In the genomic region with DNA sequence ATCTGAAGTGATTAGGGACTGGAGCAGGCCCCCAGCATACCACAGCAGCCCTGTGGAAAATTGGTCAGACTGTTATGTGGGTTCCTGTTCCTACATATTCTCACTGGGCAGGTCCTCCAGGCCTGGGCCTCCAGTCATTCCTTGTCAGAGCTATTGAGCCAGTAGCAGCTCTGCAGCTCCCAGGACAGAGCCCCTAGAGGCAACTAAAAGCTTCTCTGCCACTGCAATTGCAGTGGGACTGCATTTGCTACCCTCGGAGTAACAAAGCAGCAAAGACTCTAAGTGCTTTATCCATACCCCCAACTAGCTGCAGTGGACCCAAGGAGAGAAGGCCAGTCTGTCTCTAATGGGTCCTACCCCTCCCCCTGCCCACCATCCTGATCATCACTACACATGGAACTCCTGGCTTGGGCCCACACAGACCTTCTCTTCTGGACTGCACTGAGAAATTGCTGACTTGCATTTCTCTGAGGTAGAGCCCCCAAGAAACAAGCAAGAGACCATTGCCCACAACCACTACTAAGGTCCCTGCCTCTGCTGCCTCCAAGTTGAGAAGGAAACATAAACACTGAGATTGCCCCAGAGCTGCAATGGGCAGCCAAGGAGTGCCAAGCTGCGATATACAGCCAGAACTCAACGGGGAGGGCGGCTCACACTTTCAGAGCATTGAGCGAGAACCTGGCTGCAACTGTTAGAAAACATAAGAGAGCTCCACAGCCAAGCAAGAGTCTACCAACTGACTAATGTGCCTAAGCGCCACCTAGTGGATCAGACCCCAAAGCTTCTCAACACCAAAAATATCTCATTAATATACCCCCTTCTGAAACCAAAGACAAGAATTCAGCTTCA, we compare ENCODE assay signal across 8 cellular contexts.
DNase-seq lines count a peak whose midpoint lies in the region; ATAC-seq and TF ChIP-seq lines count a peak whose summit lies in the region.

No MANE protein-coding gene starts in this region.

- H3K4me3 ChIP-seq in HCT116 (replicated peaks in 1 of 2; ENCODE audit: low read depth in 1 of 2, low read length in 2 of 2) (no peak overlapping the region), Karpas-422 (ENCODE audit: low read length) (no peak overlapping the region)

- ATAC-seq in HCT116 = peak; percentile 87
- no peak for ATAC-seq in stimulated activated naive CD8-positive, alpha-beta T cell treated with anti-CD3 and anti-CD28 coated beads, Interleukin-15, Interleukin-2, amounts not matched to agents 100 U/mL and 50 U/mL, for 24 hours

- H3K27ac ChIP-seq in HCT116 (ENCODE audit: low read depth, low read length) (no peak overlapping the region), Karpas-422 (ENCODE audit: low read length) (no peak overlapping the region)

- H3K79me2 ChIP-seq in HCT116 (ENCODE audit: insufficient read depth, low read length) (no peaks in the 10 kb centered on the region), Karpas-422 (ENCODE audit: low read length) (no peaks in the 10 kb centered on the region)

- CTCF ChIA-PET in HCT116 (lab: Charles Lee) = interaction anchor here (0.9 to 2.4 kb wide), 9 partner anchors 8 to 1072 kb away, joined by 3 to 26 read pairs (median 5); no protein-coding TSS in a partner anchor

- peak; percentile 25 to 76 (median 68); a peak in 5 of 6 replicates for TF ChIP-seq CTCF in HCT116 (IDR thresholded peaks at IDR 0.05 in 2 of 3, conservative IDR thresholded peaks at IDR 0.05 in 1 of 3; ENCODE audit: borderline replicate concordance in 1 of 3, insufficient read depth in 1 of 3, low read depth in 2 of 3, low read length in 2 of 3)

- H2AFZ ChIP-seq in HCT116 (ENCODE audit: low read depth, low read length, poor library complexity, severe bottlenecking) (no peak overlapping the region), Karpas-422 (ENCODE audit: low read length) (peak overlapping the region; percentile 58; the same call in 1 of the 2 replicates)

- H3K36me3 ChIP-seq in HCT116 (ENCODE audit: control insufficient read depth in 1 of 2, insufficient read depth in 2 of 2, low read length in 2 of 2) (no peaks in the 10 kb centered on the region), Karpas-422 (ENCODE audit: insufficient read depth, low read length) (no peaks in the 10 kb centered on the region)

- intact Hi-C loops in HCT116 (cut with micrococcal nuclease) = loop anchor here (1.0 to 5.0 kb wide), 3 partner anchors 618 to 1070 kb away; no protein-coding TSS in a partner anchor

- TF ChIP-seq RAD21 in HCT116 (IDR thresholded peaks at IDR 0.05; ENCODE audit: low read depth) = peak; percentile 67

- no TSS peak for BruUV-seq in HCT116 (replicated peaks; lab: Mats Ljungman, UMichigan)

- H3K4me2 ChIP-seq in HCT116 (ENCODE audit: low read length) = no peak overlapping the region
- H3K4me2 ChIP-seq in Karpas-422 (ENCODE audit: low read depth, low read length, poor library complexity, severe bottlenecking) = no peak overlapping the region

- no peaks in the 10 kb centered on the region for H3K4me1 ChIP-seq in HCT116 (ENCODE audit: control insufficient read depth in 1 of 2, insufficient read depth in 2 of 2, low read length in 2 of 2)
- peaks cover 2% of the 10 kb centered on the region; the same call in 1 of the 2 replicates for H3K4me1 ChIP-seq in Karpas-422 (ENCODE audit: low read length)

- H3K9me3 ChIP-seq in HCT116 (ENCODE audit: control insufficient read depth in 1 of 2, insufficient read depth in 1 of 2, low read depth in 1 of 2, low read length in 2 of 2) = no peaks in the 10 kb centered on the region
- no peaks in the 10 kb centered on the region for H3K9me3 ChIP-seq in Karpas-422 (ENCODE audit: low read length)

- POLR2A ChIA-PET in HCT116 (lab: Charles Lee) = no interaction called here

- TF ChIP-seq POLR2A in HCT116 (IDR thresholded peaks at IDR 0.05; ENCODE audit: borderline replicate concordance, extremely low read depth, insufficient read depth, insufficient read length) = no peak

- RAD21 ChIA-PET in HCT116 (lab: Charles Lee; ENCODE audit: low non-redundant PET in 1 of 2, low total read pairs in 2 of 2, uncharacterized antibody in 2 of 2, unreplicated experiment in 2 of 2) = interaction anchor here (0.6 to 1.1 kb wide), 3 partner anchors 618 to 636 kb away, joined by 3 to 5 read pairs (median 4); no protein-coding TSS in a partner anchor

- DNase-seq in stimulated activated CD4-positive, alpha-beta T cell treated with anti-CD3 and anti-CD28 coated beads, Interleukin-15, amount 100 ng/mL, for 24 hours = peak; percentile 32
- no peak for DNase-seq in stimulated activated CD4-positive, alpha-beta T cell treated with anti-CD3 and anti-CD28 coated beads, Interleukin-4, amount 100 ng/mL, for 1 hour
- DNase-seq in HCT116 (ENCODE audit: low read depth, low spot score) (peak; percentile 51), Karpas-422 (peak; percentile 88), SHP77 treated with DMSO at 0.1 percent for 48 hours (lab: John Stamatoyannopoulos, UW) (peak; percentile 15), globus pallidus (ENCODE audit: low spot score) (peak; percentile 47)
- peak; percentile 12 for DNase-seq in stimulated activated naive CD8-positive, alpha-beta T cell treated with anti-CD3 and anti-CD28 coated beads, Interleukin-15, Interleukin-2, amounts not matched to agents 100 U/mL and 50 U/mL, for 24 hours
- DNase-seq in stimulated activated CD4-positive, alpha-beta T cell treated with anti-CD3 and anti-CD28 coated beads, Interleukin-4, amount 100 ng/mL, for 24 hours = no peak

- H3K9ac ChIP-seq in HCT116 (ENCODE audit: low read length) (no peak overlapping the region), Karpas-422 (ENCODE audit: low read length) (no peak overlapping the region)

- H4K20me1 ChIP-seq in HCT116 (ENCODE audit: insufficient read depth) (no peaks in the 10 kb centered on the region), Karpas-422 (ENCODE audit: insufficient read depth, low read depth, low read length) (no peaks in the 10 kb centered on the region)

- H3K27me3 ChIP-seq in HCT116 (ENCODE audit: insufficient read depth, low read length) (no peaks in the 10 kb centered on the region), Karpas-422 (ENCODE audit: low read length) (no peaks in the 10 kb centered on the region)

- no peaks in the 10 kb centered on the region; the same call in 1 of the 2 replicates for H3K9me2 ChIP-seq in HCT116 (ENCODE audit: insufficient read depth)
- no peaks in the 10 kb centered on the region for H3K9me2 ChIP-seq in Karpas-422 (replicated peaks; ENCODE audit: insufficient read depth, low read length)

TF ChIP-seq in HCT116, 20 proteins besides CTCF, POLR2A, EP300 and RAD21:
- no peak for TF ChIP-seq CBX3 (IDR thresholded peaks at IDR 0.05; ENCODE audit: low read depth)
- TF ChIP-seq MAX (IDR thresholded peaks at IDR 0.05) = no peak
- no peak for TF ChIP-seq ATF3 (IDR thresholded peaks at IDR 0.05)
- TF ChIP-seq YY1 (IDR thresholded peaks at IDR 0.05; ENCODE audit: extremely low read depth, insufficient replicate concordance, low read depth, low read length) = no peak
- no peak for TF ChIP-seq EGR1 (IDR thresholded peaks at IDR 0.05; ENCODE audit: low read depth)
- no peak for TF ChIP-seq ZFX (IDR thresholded peaks at IDR 0.05)
- TF ChIP-seq ZNF274 (IDR thresholded peaks at IDR 0.05; ENCODE audit: low read depth, low read length) = no peak
- no peak for TF ChIP-seq FOSL1 (IDR thresholded peaks at IDR 0.05; ENCODE audit: low read depth)
- TF ChIP-seq ELF1 (IDR thresholded peaks at IDR 0.05; ENCODE audit: borderline replicate concordance, low read depth) = no peak
- TF ChIP-seq ZBTB33 (IDR thresholded peaks at IDR 0.05; ENCODE audit: extremely low read depth, insufficient replicate concordance, low read length) = no peak
- TF ChIP-seq SIN3A (IDR thresholded peaks at IDR 0.05; ENCODE audit: low read depth) = no peak

Comparison
In these comparisons a context has a peak if more than half of its experiments do, and no peak if none do; other contexts are left out.
1. DNase-seq: peak in stimulated activated CD4-positive, alpha-beta T cell treated with anti-CD3 and anti-CD28 coated beads, Interleukin-15, amount 100 ng/mL, for 24 hours (single experiment), HCT116 (single experiment), Karpas-422 (single experiment), SHP77 treated with DMSO at 0.1 percent for 48 hours (single experiment), globus pallidus (single experiment) and stimulated activated naive CD8-positive, alpha-beta T cell treated with anti-CD3 and anti-CD28 coated beads, Interleukin-15, Interleukin-2, amounts not matched to agents 100 U/mL and 50 U/mL, for 24 hours (single experiment); none in stimulated activated CD4-positive, alpha-beta T cell treated with anti-CD3 and anti-CD28 coated beads, Interleukin-4, amount 100 ng/mL, for 1 hour (single experiment) and stimulated activated CD4-positive, alpha-beta T cell treated with anti-CD3 and anti-CD28 coated beads, Interleukin-4, amount 100 ng/mL, for 24 hours (single experiment).